In the genomic region with DNA sequence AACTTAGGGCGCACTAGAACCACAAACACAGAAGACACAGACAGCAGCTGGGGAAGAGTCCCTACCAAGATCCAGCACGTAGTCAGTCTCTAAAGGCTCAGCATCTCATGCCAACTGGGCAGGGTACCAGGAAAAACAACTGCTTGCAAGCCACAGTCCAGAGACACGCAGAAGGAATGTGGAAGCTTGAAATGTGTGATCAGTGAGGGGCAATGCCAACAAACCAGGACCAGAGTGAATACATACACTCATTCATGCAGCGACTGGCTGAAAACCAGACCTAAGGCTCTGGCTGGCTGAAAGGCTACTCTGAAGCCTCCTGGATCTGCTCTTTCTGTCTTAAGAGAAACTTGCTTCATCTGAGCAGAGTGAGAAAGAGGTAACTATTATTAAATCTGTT, we compare ENCODE assay signal across 34 cellular contexts.
DNase-seq lines count a peak whose midpoint lies in the region; ATAC-seq, FAIRE-seq and TF ChIP-seq lines count a peak whose summit lies in the region.
"Had no signal": no experiment of that assay in that cellular context is flagged by ENCODE, and none has a peak within 500 bp of the region (broad histone marks: within the 10 kb centered on the region; RNA-seq: fewer than 3 reads in every experiment).

No MANE protein-coding gene starts in this region.

- H3K27ac Mint-ChIP-seq in activated naive CD8-positive, alpha-beta T cell treated with anti-CD3 and anti-CD28 coated beads, Interleukin-2, amount 50 U/mL, for 24 hours: no peak overlapping the region
- H3K27ac Mint-ChIP-seq: activated CD4-positive, alpha-beta T cell treated with anti-CD3 and anti-CD28 coated beads, Interleukin-2, amount 10 ng/mL, durations not matched to agents 24 days and 14 days; B cell; dendritic cell treated with granulocyte-macrophage colony-stimulating factor and Interleukin-4, amounts not matched to agents 40 ng/mL and 50 ng/mL, for 4 days; mesothelial cell of epicardium; naive thymus-derived CD4-positive, alpha-beta T cell had no signal

- H3K27ac ChIP-seq in effector memory CD4-positive, alpha-beta T cell (ENCODE audit: insufficient read depth, low read length, poor library complexity, severe bottlenecking): no peak overlapping the region
- H3K27ac ChIP-seq: adrenal gland, prostate gland, testis had no signal

- TF ChIP-seq CTCF in Loucy (conservative IDR thresholded peaks at IDR 0.05; ENCODE audit: low read length): no peak
- no peak for TF ChIP-seq CTCF in bronchial epithelial cell (IDR thresholded peaks at IDR 0.05; ENCODE audit: insufficient read depth, low read length, severe bottlenecking)

- H3K9ac ChIP-seq in Loucy (ENCODE audit: low read depth, low read length, poor library complexity, severe bottlenecking): no peak overlapping the region

- H3K4me2 ChIP-seq in Loucy (ENCODE audit: low read depth, low read length, poor library complexity, severe bottlenecking): no peak overlapping the region

- H3K36me3 ChIP-seq in Loucy (ENCODE audit: insufficient read depth, low read length) (no peaks in the 10 kb centered on the region), bronchial epithelial cell (ENCODE audit: control insufficient read depth, insufficient read depth, low read length) (no peaks in the 10 kb centered on the region)
- no peaks in the 10 kb centered on the region for H3K36me3 ChIP-seq in effector memory CD4-positive, alpha-beta T cell (ENCODE audit: control insufficient read depth, insufficient read depth, low read length)
- H3K36me3 ChIP-seq: adrenal gland, prostate gland had no signal

- no peaks in the 10 kb centered on the region for H3K36me3 Mint-ChIP-seq in activated naive CD8-positive, alpha-beta T cell treated with anti-CD3 and anti-CD28 coated beads, Interleukin-2, amount 50 U/mL, for 24 hours (ENCODE audit: low read depth)
- H3K36me3 Mint-ChIP-seq: CD8-positive, alpha-beta memory T cell; mesothelial cell of epicardium; naive thymus-derived CD4-positive, alpha-beta T cell had no signal

- DNase-seq in Daoy (ENCODE audit: low read depth): peak; percentile 17
- DNase-seq in bronchial epithelial cell (ENCODE audit: low read depth): no peak
- peak; percentile 33 for DNase-seq in kidney glomerular epithelial cell (lab: John Stamatoyannopoulos, UW)
- no peak for DNase-seq in activated naive CD8-positive, alpha-beta T cell treated with anti-CD3 and anti-CD28 coated beads, Interleukin-2, amount 50 U/mL, for 24 hours
- DNase-seq in effector memory CD4-positive, alpha-beta T cell: no peak
- DNase-seq in NCI-H1930 (lab: John Stamatoyannopoulos, UW): no peak
- DNase-seq: activated CD4-positive, alpha-beta T cell treated with anti-CD3 and anti-CD28 coated beads, Interleukin-2, amount 10 ng/mL, durations not matched to agents 24 days and 14 days; activated T-cell treated with anti-CD3 and anti-CD28 coated beads, Interleukin-2, amount 50 U/mL, for 48 hours; adrenal gland; CD8-positive, alpha-beta memory T cell; DMS 273 treated with DMSO at 0.1 percent for 48 hours; Karpas-422; naive thymus-derived CD4-positive, alpha-beta T cell; NCI-H1048; NCI-H1694 treated with DMSO at 0.1 percent for 48 hours; NCI-H2171 treated with DMSO at 0.1 percent for 48 hours; NCI-H524 treated with DMSO at 0.1 percent for 48 hours; SIG-M5; stimulated activated naive CD8-positive, alpha-beta T cell treated with anti-CD3 and anti-CD28 coated beads, Interleukin-15, Interleukin-2, amounts not matched to agents 100 U/mL and 50 U/mL, for 24 hours; SW 1271; T-helper 9 cell; testis had no signal

- H3F3A ChIP-seq in Loucy (ENCODE audit: low read depth): no peaks in the 10 kb centered on the region

- H3K9me2 ChIP-seq in Loucy (replicated peaks; ENCODE audit: low read depth, low read length): no peaks in the 10 kb centered on the region

- no peaks in the 10 kb centered on the region for H3K4me1 ChIP-seq in Loucy (ENCODE audit: insufficient read depth, low read length, poor library complexity, severe bottlenecking)
- no peaks in the 10 kb centered on the region for H3K4me1 ChIP-seq in effector memory CD4-positive, alpha-beta T cell (ENCODE audit: control insufficient read depth, insufficient read depth, low read length, poor library complexity, severe bottlenecking)
- H3K4me1 ChIP-seq: adrenal gland, prostate gland, testis had no signal

- no peaks in the 10 kb centered on the region for H4K20me1 ChIP-seq in Loucy (ENCODE audit: insufficient read depth, low read length, poor library complexity, severe bottlenecking)

- no peaks in the 10 kb centered on the region for H3K9me3 ChIP-seq in Loucy (ENCODE audit: insufficient read depth, low read depth, low read length)
- H3K9me3 ChIP-seq in effector memory CD4-positive, alpha-beta T cell (ENCODE audit: control insufficient read depth, low read length): no peaks in the 10 kb centered on the region
- H3K9me3 ChIP-seq: adrenal gland, prostate gland, testis had no signal

- H3K27me3 Mint-ChIP-seq in activated naive CD8-positive, alpha-beta T cell treated with anti-CD3 and anti-CD28 coated beads, Interleukin-2, amount 50 U/mL, for 24 hours: no peaks in the 10 kb centered on the region
- H3K27me3 Mint-ChIP-seq: activated CD4-positive, alpha-beta T cell treated with anti-CD3 and anti-CD28 coated beads, Interleukin-2, amount 10 ng/mL, durations not matched to agents 24 days and 14 days; B cell; CD8-positive, alpha-beta memory T cell; dendritic cell treated with granulocyte-macrophage colony-stimulating factor and Interleukin-4, amounts not matched to agents 40 ng/mL and 50 ng/mL, for 4 days; naive thymus-derived CD4-positive, alpha-beta T cell had no signal

- no peak overlapping the region for H3K4me3 Mint-ChIP-seq in activated naive CD8-positive, alpha-beta T cell treated with anti-CD3 and anti-CD28 coated beads, Interleukin-2, amount 50 U/mL, for 24 hours
- H3K4me3 Mint-ChIP-seq: activated CD4-positive, alpha-beta T cell treated with anti-CD3 and anti-CD28 coated beads, Interleukin-2, amount 10 ng/mL, durations not matched to agents 24 days and 14 days; B cell; CD8-positive, alpha-beta memory T cell; dendritic cell treated with granulocyte-macrophage colony-stimulating factor and Interleukin-4, amounts not matched to agents 40 ng/mL and 50 ng/mL, for 4 days; mesothelial cell of epicardium; naive thymus-derived CD4-positive, alpha-beta T cell had no signal

- H3K27me3 ChIP-seq in Loucy (ENCODE audit: insufficient read depth, low read length, poor library complexity, severe bottlenecking) (no peaks in the 10 kb centered on the region), bronchial epithelial cell (ENCODE audit: control insufficient read depth, insufficient read depth, low read length) (no peaks in the 10 kb centered on the region)
- no peaks in the 10 kb centered on the region for H3K27me3 ChIP-seq in effector memory CD4-positive, alpha-beta T cell (replicated peaks; ENCODE audit: control insufficient read depth, insufficient read depth, low read length, poor library complexity, severe bottlenecking)
- H3K27me3 ChIP-seq: adrenal gland, testis had no signal

- H3K4me1 Mint-ChIP-seq in activated naive CD8-positive, alpha-beta T cell treated with anti-CD3 and anti-CD28 coated beads, Interleukin-2, amount 50 U/mL, for 24 hours: no peaks in the 10 kb centered on the region
- H3K4me1 Mint-ChIP-seq: activated CD4-positive, alpha-beta T cell treated with anti-CD3 and anti-CD28 coated beads, Interleukin-2, amount 10 ng/mL, durations not matched to agents 24 days and 14 days; B cell; CD8-positive, alpha-beta memory T cell; naive thymus-derived CD4-positive, alpha-beta T cell had no signal

- H3K4me3 ChIP-seq in Loucy (ENCODE audit: low read length, poor library complexity, severe bottlenecking) (no peak overlapping the region), bronchial epithelial cell (ENCODE audit: low read depth, low read length) (no peak overlapping the region)
- no peak overlapping the region for H3K4me3 ChIP-seq in effector memory CD4-positive, alpha-beta T cell (ENCODE audit: insufficient read depth, low read depth, low read length, poor library complexity, severe bottlenecking)
- H3K4me3 ChIP-seq: adrenal gland, prostate gland, testis had no signal

- 0 out of 2 replicates have a peak overlapping the region, but pooled peaks have one; percentile 4 for H2AFZ ChIP-seq in Loucy (ENCODE audit: low read length)

- ATAC-seq in HG02588 (IDR thresholded peaks at IDR 0.05; ENCODE audit: unreplicated experiment): no peak
- ATAC-seq in activated naive CD8-positive, alpha-beta T cell treated with anti-CD3 and anti-CD28 coated beads, Interleukin-2, amount 50 U/mL, for 24 hours: no peak
- ATAC-seq: naive thymus-derived CD4-positive, alpha-beta T cell; Panc1; stimulated activated naive CD8-positive, alpha-beta T cell treated with anti-CD3 and anti-CD28 coated beads, Interleukin-15, Interleukin-2, amounts not matched to agents 100 U/mL and 50 U/mL, for 24 hours had no signal

- H3K9me3 Mint-ChIP-seq in activated naive CD8-positive, alpha-beta T cell treated with anti-CD3 and anti-CD28 coated beads, Interleukin-2, amount 50 U/mL, for 24 hours: no peaks in the 10 kb centered on the region
- H3K9me3 Mint-ChIP-seq: activated CD4-positive, alpha-beta T cell treated with anti-CD3 and anti-CD28 coated beads, Interleukin-2, amount 10 ng/mL, durations not matched to agents 24 days and 14 days; CD8-positive, alpha-beta memory T cell; dendritic cell treated with granulocyte-macrophage colony-stimulating factor and Interleukin-4, amounts not matched to agents 40 ng/mL and 50 ng/mL, for 4 days had no signal

- peak; percentile 85 for FAIRE-seq in bronchial epithelial cell (lab: Jason Lieb, UNC)
- FAIRE-seq: A204.1, endometrium, G401.6, GM19239, islet of Langerhans had no signal

- H3K79me2 ChIP-seq in Loucy (ENCODE audit: insufficient read depth, low read length): no peaks in the 10 kb centered on the region

Comparison
In these comparisons a context has a peak if more than half of its experiments do, and no peak if none do; other contexts are left out.
1. DNase-seq: peak in Daoy (single experiment) and kidney glomerular epithelial cell (single experiment); none in bronchial epithelial cell (single experiment), activated naive CD8-positive, alpha-beta T cell treated with anti-CD3 and anti-CD28 coated beads, Interleukin-2, amount 50 U/mL, for 24 hours (single experiment), effector memory CD4-positive, alpha-beta T cell (0 of 3) and NCI-H1930 (0 of 2).